ENCODE assay signal across 8 cellular contexts in the genomic region with DNA sequence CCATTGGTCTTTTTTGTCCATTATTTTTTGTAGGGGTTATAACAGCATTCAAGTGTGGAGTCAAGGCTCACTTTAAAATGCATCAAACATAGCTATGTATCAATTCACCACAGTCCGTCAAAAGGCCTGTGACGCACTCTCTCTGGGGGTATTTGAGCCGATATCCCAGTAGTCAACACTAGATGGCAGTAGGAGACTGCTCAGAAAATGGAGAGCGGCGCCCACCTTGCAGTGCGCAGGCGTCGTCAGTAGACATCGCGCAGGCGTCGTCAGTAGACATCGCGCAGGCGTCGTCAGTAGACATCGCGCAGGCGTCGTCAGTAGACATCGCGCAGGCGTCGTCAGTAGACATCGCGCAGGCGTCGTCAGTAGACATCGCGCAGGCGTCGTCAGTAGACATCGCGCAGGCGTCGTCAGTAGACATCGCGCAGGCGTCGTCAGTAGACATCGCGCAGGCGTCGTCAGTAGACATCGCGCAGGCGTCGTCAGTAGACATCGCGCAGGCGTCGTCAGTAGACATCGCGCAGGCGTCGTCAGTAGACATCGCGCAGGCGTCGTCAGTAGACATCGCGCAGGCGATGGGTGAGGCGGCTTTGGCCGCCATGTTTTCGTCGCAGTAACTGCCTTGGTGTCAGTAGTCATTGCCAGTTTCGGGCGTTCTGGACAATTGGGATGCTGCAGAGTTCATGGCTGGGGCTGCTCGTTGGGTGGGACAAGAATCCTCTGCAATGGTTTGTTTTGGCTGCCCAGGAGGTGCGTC. TPM values are rescaled to one million over a fixed set of nuclear protein-coding genes. Genes with fewer than 3 reads are reported as not detected.
DNase-seq lines count a peak whose midpoint lies in the region; ATAC-seq and TF ChIP-seq lines count a peak whose summit lies in the region.
"Not testable (repeated sequence)": the region's sequence is repeated elsewhere in the genome, so short reads cannot be mapped to it uniquely, and the experiment has no call there.

No MANE protein-coding gene starts in this region.

- H3K9me3 ChIP-seq in MG63, result not testable (repeated sequence)

- not testable (repeated sequence) for H3K36me3 ChIP-seq in MG63

- CTCF ChIA-PET in GM10248 (lab: Yijun Ruan, JAX), result interaction anchor here (1.0 to 4.4 kb wide), 11 partner anchors 49 to 191 kb away, joined by 3 to 42 read pairs (median 4); no protein-coding TSS in a partner anchor

- peak; percentile 56 for DNase-seq in GM10248 (ENCODE audit: extremely low spot score)
- DNase-seq in MG63, result peak; percentile 12
- peak; percentile 29 for DNase-seq in SHP77 treated with DMSO at 0.1 percent for 48 hours (lab: John Stamatoyannopoulos, UW)
- DNase-seq in anterior cingulate cortex (lab: John Stamatoyannopoulos, UW), result peak in 53 of 58 donors; percentile 2 to 81 (median 40)
- peak; percentile 75 for DNase-seq in fibroblast of peridontal ligament (ENCODE audit: extremely low read depth)
- DNase-seq in left lobe of liver (ENCODE audit: low spot score), result not testable (repeated sequence)
- DNase-seq in retina, result peak; percentile 69

- not testable (repeated sequence) for H3K27ac ChIP-seq in 22Rv1

- POLR2A ChIA-PET in GM10248 (lab: Yijun Ruan, JAX), result not testable (repeated sequence)

- TF ChIP-seq CTCF in 22Rv1 (IDR thresholded peaks at IDR 0.05) (peak; percentile 38; the same call in 1 of the 2 replicates), GM10248 (IDR thresholded peaks at IDR 0.05; ENCODE audit: control extremely low read depth, extremely low read depth, low read depth, missing control alignments) (peak; percentile 48)

- peak; percentile 65 for ATAC-seq in left lobe of liver

- not testable (repeated sequence) for H3K4me3 ChIP-seq in MG63

- peaks cover 53% of the 10 kb centered on the region for H3K27me3 ChIP-seq in MG63

RNA-seq across cellular contexts. Expression of gene IGFL4, which starts 38.0 kb away (rescaled TPM):
- not detected in 2 replicates for total RNA-seq in MG63 (2014; rRNA removed; shearing (Covaris generic); ENCODE audit: low replicate concordance)
- total RNA-seq in left lobe of liver, result not detected

RNA-seq across cellular contexts. Expression of gene IGFL3, which starts 45.7 kb away (rescaled TPM):
- total RNA-seq in MG63 (2014; rRNA removed; shearing (Covaris generic); ENCODE audit: low replicate concordance), result not detected in 2 replicates
- not detected for total RNA-seq in left lobe of liver

RNA-seq across cellular contexts. Expression of gene PGLYRP1, which starts 55.9 kb away (rescaled TPM):
- total RNA-seq in MG63 (2014; rRNA removed; shearing (Covaris generic); ENCODE audit: low replicate concordance), result not detected in 2 replicates
- 0.43 TPM for total RNA-seq in left lobe of liver
